Comparison of ENCODE assay signal across 27 cellular contexts in genomic region chrX:5559386-5559785, GRCh38.
"Had no signal": no experiment of that assay in that cellular context is flagged by ENCODE, and none has a peak within 500 bp of the region (broad histone marks: within the 10 kb centered on the region; RNA-seq: fewer than 3 reads in every experiment).

No MANE protein-coding gene starts in this region.

- H3K36me3 ChIP-seq: left lung, lower lobe of right lung, pancreas, prostate gland, spleen, suprapubic skin, thoracic aorta, tibial artery, upper lobe of left lung, vagina had no signal

- H3K27me3 ChIP-seq: left lung, pancreas, spleen, suprapubic skin, tibial artery, upper lobe of left lung, vagina had no signal

- H3K4me3 ChIP-seq: left lung, lower lobe of right lung, pancreas, prostate gland, skin epidermis, spleen, suprapubic skin, thoracic aorta, tibial artery, upper lobe of left lung, vagina had no signal

- H3K4me1 Mint-ChIP-seq: naive B cell; stimulated activated effector memory CD8-positive, alpha-beta T cell treated with anti-CD3 and anti-CD28 coated beads, Interleukin-12 subunit alpha, Interleukin-12 subunit beta, amount 100 ng/mL, for 72 hours had no signal

- H3K27me3 Mint-ChIP-seq: naive B cell; natural killer cell treated with Interleukin-12 subunit alpha and Interleukin-12 subunit beta and Interleukin-15 and Interleukin-18, amount 100 ng/mL, for 72 hours; stimulated activated naive CD8-positive, alpha-beta T cell treated with anti-CD3 and anti-CD28 coated beads, Interleukin-15, Interleukin-2, amounts not matched to agents 100 ng/mL and 50 ng/mL, for 24 hours had no signal

- H3K27ac ChIP-seq: left lung, lower lobe of right lung, pancreas, prostate gland, skin epidermis, spleen, suprapubic skin, thoracic aorta, tibial artery, upper lobe of left lung, vagina had no signal

- H3K36me3 Mint-ChIP-seq: mesothelial cell of epicardium; natural killer cell treated with Interleukin-12 subunit alpha and Interleukin-12 subunit beta and Interleukin-15 and Interleukin-18, amount 100 ng/mL, for 72 hours; stimulated activated effector memory CD8-positive, alpha-beta T cell treated with anti-CD3 and anti-CD28 coated beads, Interleukin-12 subunit alpha, Interleukin-12 subunit beta, amount 100 ng/mL, for 72 hours had no signal

- H3K9me3 Mint-ChIP-seq: stimulated activated naive CD8-positive, alpha-beta T cell treated with anti-CD3 and anti-CD28 coated beads, Interleukin-15, Interleukin-2, amounts not matched to agents 100 ng/mL and 50 ng/mL, for 24 hours had no signal

- ATAC-seq: left colon; left lung; lower lobe of right lung; natural killer cell treated with Interleukin-12 subunit alpha and Interleukin-12 subunit beta and Interleukin-15 and Interleukin-18, amount 100 ng/mL, for 72 hours; pancreas; right cardiac atrium; sciatic nerve; stimulated activated effector memory CD8-positive, alpha-beta T cell treated with anti-CD3 and anti-CD28 coated beads, Interleukin-12 subunit alpha, Interleukin-12 subunit beta, amount 100 ng/mL, for 72 hours had no signal

- H3K9me3 ChIP-seq: lower lobe of right lung, pancreas, prostate gland, suprapubic skin, thoracic aorta, vagina had no signal

- FAIRE-seq: keratinocyte had no signal

- H3K27ac Mint-ChIP-seq: mesothelial cell of epicardium; naive B cell; natural killer cell treated with Interleukin-12 subunit alpha and Interleukin-12 subunit beta and Interleukin-15 and Interleukin-18, amount 100 ng/mL, for 72 hours; stimulated activated effector memory CD8-positive, alpha-beta T cell treated with anti-CD3 and anti-CD28 coated beads, Interleukin-12 subunit alpha, Interleukin-12 subunit beta, amount 100 ng/mL, for 72 hours; stimulated activated naive CD8-positive, alpha-beta T cell treated with anti-CD3 and anti-CD28 coated beads, Interleukin-15, Interleukin-2, amounts not matched to agents 100 ng/mL and 50 ng/mL, for 24 hours had no signal

- H3K4me3 Mint-ChIP-seq: mesothelial cell of epicardium; naive B cell; natural killer cell treated with Interleukin-12 subunit alpha and Interleukin-12 subunit beta and Interleukin-15 and Interleukin-18, amount 100 ng/mL, for 72 hours; stimulated activated effector memory CD8-positive, alpha-beta T cell treated with anti-CD3 and anti-CD28 coated beads, Interleukin-12 subunit alpha, Interleukin-12 subunit beta, amount 100 ng/mL, for 72 hours; stimulated activated naive CD8-positive, alpha-beta T cell treated with anti-CD3 and anti-CD28 coated beads, Interleukin-15, Interleukin-2, amounts not matched to agents 100 ng/mL and 50 ng/mL, for 24 hours had no signal

- DNase-seq: hippocampal formation; left colon; left lung; lower lobe of right lung; mesendoderm; naive B cell; nucleus accumbens; pancreas; posterior cingulate gyrus; retina; right cardiac atrium; spleen; stimulated activated CD4-positive, alpha-beta T cell treated with anti-CD3 and anti-CD28 coated beads, Interleukin-4, amount 100 ng/mL, for 24 hours; stimulated activated naive CD4-positive, alpha-beta T cell; tibial artery; upper lobe of left lung had no signal

- H3K4me1 ChIP-seq: left lung, lower lobe of right lung, pancreas, prostate gland, spleen, suprapubic skin, tibial artery, upper lobe of left lung, vagina had no signal
